10 cellular contexts compared by ENCODE assay signal in genomic region chr17:45784293-45784582, GRCh38. TPM values are rescaled to one million over a fixed set of nuclear protein-coding genes. Genes with fewer than 3 reads are reported as not detected.
DNase-seq lines count a peak whose midpoint lies in the region; ATAC-seq, FAIRE-seq and TF ChIP-seq lines count a peak whose summit lies in the region.
"Had no signal": no experiment of that assay in that cellular context is flagged by ENCODE, and none has a peak within 500 bp of the region (broad histone marks: within the 10 kb centered on the region; RNA-seq: fewer than 3 reads in every experiment).

TSS of gene CRHR1 (plus strand) at chr17:45784320. CDS start at chr17:45784545, 225 bp downstream.

- intact Hi-C loops in CD4-positive, alpha-beta T cell (cut with DNase I, micrococcal nuclease) = no loop called here

- no peak within 1 kb of the TSS for H3K27ac ChIP-seq in CD4-positive, alpha-beta T cell (ENCODE audit: low read depth, low read length)
- no peak within 1 kb of the TSS for H3K27ac ChIP-seq in SK-N-SH (ENCODE audit: low read depth in 2 of 2, low read length in 1 of 2)
- H3K27ac ChIP-seq in trophoblast cell (ENCODE audit: low read depth, low read length) = no peak within 1 kb of the TSS

- no peak within 1 kb of the TSS for H3K23ac ChIP-seq in trophoblast cell (ENCODE audit: low read length)

- no peaks in the 10 kb centered on the region for H3K9me2 ChIP-seq in SK-N-SH

- H3K79me1 ChIP-seq in trophoblast cell (ENCODE audit: low read length) = no peaks in the 10 kb centered on the region

- H3K9me3 ChIP-seq in CD4-positive, alpha-beta T cell (ENCODE audit: control insufficient read depth, low read length) = no peaks in the 10 kb centered on the region
- H3K9me3 ChIP-seq in SK-N-SH (no peaks in the 10 kb centered on the region), trophoblast cell (ENCODE audit: insufficient read depth, low read depth, low read length) (no peaks in the 10 kb centered on the region)

- peaks cover 10% of the 10 kb centered on the region for H3F3A ChIP-seq in SK-N-SH (replicated peaks; ENCODE audit: insufficient read depth)

- DNase-seq in CD4-positive, alpha-beta T cell = no peak
- DNase-seq in SK-N-SH (no peak), fibroblast of pulmonary artery (ENCODE audit: low read depth) (no peak), trophoblast cell (peak; percentile 43 to 51), SIG-M5 (lab: John Stamatoyannopoulos, UW) (no peak), NCI-H524 (lab: John Stamatoyannopoulos, UW) (no peak), anterior cingulate cortex (lab: John Stamatoyannopoulos, UW) (no peak), GM12891 (ENCODE audit: insufficient read length, low spot score) (no peak)

- CTCF ChIA-PET in CD4-positive, alpha-beta T cell (lab: Charles Lee) = no interaction called here
- CTCF ChIA-PET in SK-N-SH (lab: Yijun Ruan, JAX) = interaction anchor here (0.9 to 11.0 kb wide), 19 partner anchors 8 to 144 kb away, joined by 3 to 164 read pairs (median 7); partner anchors contain the start of gene MAPT

- no peak within 1 kb of the TSS for H2BK5ac ChIP-seq in trophoblast cell (ENCODE audit: low read depth, low read length, poor library complexity)

- H4K8ac ChIP-seq in trophoblast cell (ENCODE audit: low read depth, low read length) = no peak within 1 kb of the TSS

- peaks cover 6% of the 10 kb centered on the region; the same call in 1 of the 2 replicates for H4K20me1 ChIP-seq in SK-N-SH (ENCODE audit: insufficient read depth)

- H3K79me2 ChIP-seq in SK-N-SH (ENCODE audit: insufficient read depth) (no peaks in the 10 kb centered on the region), trophoblast cell (ENCODE audit: control insufficient read depth, insufficient read depth, low read length, poor library complexity) (no peaks in the 10 kb centered on the region)

- no peak within 1 kb of the TSS for H3K14ac ChIP-seq in trophoblast cell (ENCODE audit: low read length)

- no peak for FAIRE-seq in GM12891 (lab: Jason Lieb, UNC)

- ATAC-seq in CD4-positive, alpha-beta T cell (ENCODE audit: poor library complexity) = peak; percentile 31

- no peak within 1 kb of the TSS for H2BK120ac ChIP-seq in trophoblast cell (ENCODE audit: insufficient read depth, low read length, poor library complexity)

- TF ChIP-seq RAD21 in SK-N-SH (IDR thresholded peaks at IDR 0.05; ENCODE audit: low read length) = no peak

- H2BK12ac ChIP-seq in trophoblast cell (ENCODE audit: low read length) = no peak within 1 kb of the TSS

- H4K91ac ChIP-seq in trophoblast cell (ENCODE audit: low read depth, low read length) = no peak within 1 kb of the TSS

- TF ChIP-seq POLR2A in GM12891 (IDR thresholded peaks at IDR 0.05; ENCODE audit: low read depth, low read length) = no peak

- no peak within 1 kb of the TSS for H3K4ac ChIP-seq in trophoblast cell (ENCODE audit: low read depth, low read length)

- H3K9ac ChIP-seq in SK-N-SH (no peak within 1 kb of the TSS; the same call in 1 of the 2 replicates), trophoblast cell (ENCODE audit: low read length) (no peak within 1 kb of the TSS)

- H3K27me3 Mint-ChIP-seq in CD4-positive, alpha-beta T cell = peaks cover 77% of the 10 kb centered on the region

- peak within 1 kb of the TSS; percentile 95 for H3K4me2 ChIP-seq in SK-N-SH
- H3K4me2 ChIP-seq in trophoblast cell (ENCODE audit: low read length) = peak within 1 kb of the TSS; percentile 81

- peak within 1 kb of the TSS; percentile 82; the same call in 1 of the 2 replicates for H2AFZ ChIP-seq in SK-N-SH (ENCODE audit: low read depth)
- peak within 1 kb of the TSS; percentile 57 for H2AFZ ChIP-seq in trophoblast cell (ENCODE audit: insufficient read depth, low read length, poor library complexity)

- no peak within 1 kb of the TSS for H2AK5ac ChIP-seq in trophoblast cell (ENCODE audit: low read length)

- no peaks in the 10 kb centered on the region for H3K36me3 Mint-ChIP-seq in CD4-positive, alpha-beta T cell (ENCODE audit: low read depth)

- POLR2A ChIA-PET in CD4-positive, alpha-beta T cell (lab: Charles Lee) = no interaction called here
- POLR2A ChIA-PET in SK-N-SH (lab: Yijun Ruan, JAX) = interaction anchor here (0.6 kb wide), 1 partner anchor 39 kb away, joined by 3 read pairs; no protein-coding TSS in a partner anchor

- no peaks in the 10 kb centered on the region for H3K36me3 ChIP-seq in SK-N-SH (replicated peaks in 1 of 2; ENCODE audit: control insufficient read depth in 1 of 2, insufficient read depth in 2 of 2, low read length in 1 of 2)
- H3K36me3 ChIP-seq in trophoblast cell (ENCODE audit: control insufficient read depth in 1 of 2, insufficient read depth in 2 of 2, low read length in 2 of 2) = no peaks in the 10 kb centered on the region

- no peaks in the 10 kb centered on the region for H3K9me3 Mint-ChIP-seq in CD4-positive, alpha-beta T cell

- peaks cover 75% of the 10 kb centered on the region for H3K27me3 ChIP-seq in CD4-positive, alpha-beta T cell (ENCODE audit: control insufficient read depth, insufficient read depth, low read length)
- peaks cover 53% of the 10 kb centered on the region for H3K27me3 ChIP-seq in SK-N-SH (ENCODE audit: insufficient read depth)
- peaks cover 31% of the 10 kb centered on the region for H3K27me3 ChIP-seq in trophoblast cell (ENCODE audit: insufficient read depth, low read length)

- H3K4me3 ChIP-seq in SK-N-SH (ENCODE audit: low read depth in 2 of 2, low read length in 1 of 2) (peak within 1 kb of the TSS; percentile 43 to 65), fibroblast of pulmonary artery (replicated peaks; ENCODE audit: low read depth, low read length) (peak within 1 kb of the TSS; percentile 14), trophoblast cell (ENCODE audit: low read depth, low read length) (peak within 1 kb of the TSS; percentile 56)

- no peak within 1 kb of the TSS for H4K12ac ChIP-seq in trophoblast cell (ENCODE audit: low read depth, low read length)

- H3K18ac ChIP-seq in trophoblast cell (ENCODE audit: low read length) = no peak within 1 kb of the TSS

- H3K27ac Mint-ChIP-seq in CD4-positive, alpha-beta T cell = no peak within 1 kb of the TSS

- H3K4me1 Mint-ChIP-seq in CD4-positive, alpha-beta T cell (ENCODE audit: low read depth) = peaks cover 9% of the 10 kb centered on the region

- TF ChIP-seq EP300 in SK-N-SH (IDR thresholded peaks at IDR 0.05; ENCODE audit: borderline replicate concordance in 1 of 2, low read depth in 1 of 2, low read length in 1 of 2) = no peak

- H3K4me1 ChIP-seq in SK-N-SH (ENCODE audit: control insufficient read depth in 1 of 2, insufficient read depth in 2 of 2, low read depth in 1 of 2, low read length in 1 of 2) = peaks cover 4 to 24% of the 10 kb centered on the region in 2 experiments; a peak in 1 of 4 replicates
- H3K4me1 ChIP-seq in trophoblast cell (ENCODE audit: control insufficient read depth in 1 of 2, insufficient read depth in 2 of 2, low read length in 2 of 2) = peaks cover 10 to 19% of the 10 kb centered on the region in 2 experiments

- WGBS in SK-N-SH (ENCODE audit: low lambda C conversion rate) = 2% methylated on average over 18 of the region's 41 CpGs
- no CpG with 5 or more reads among the region's 41 CpGs for WGBS in trophoblast cell (ENCODE audit: extremely low coverage, insufficient coverage, insufficient read length)

- TF ChIP-seq CTCF in CD4-positive, alpha-beta T cell (IDR thresholded peaks at IDR 0.05) = no peak
- no peak for TF ChIP-seq CTCF in SK-N-SH (IDR thresholded peaks at IDR 0.05)
- TF ChIP-seq CTCF in fibroblast of pulmonary artery (IDR thresholded peaks at IDR 0.05; ENCODE audit: low read length, missing control alignments) = no peak

- peak within 1 kb of the TSS; percentile 85 for H3K4me3 Mint-ChIP-seq in CD4-positive, alpha-beta T cell

TF ChIP-seq in SK-N-SH, 30 proteins besides CTCF, POLR2A, EP300 and RAD21 (continues in another document):
- TF ChIP-seq POLR2AphosphoS5 (IDR thresholded peaks at IDR 0.05; ENCODE audit: low read depth, low read length) (no peak), IRF3 (IDR thresholded peaks at IDR 0.05; ENCODE audit: low read depth, low read length) (no peak), ELF1 (IDR thresholded peaks at IDR 0.05) (no peak), MEF2A (IDR thresholded peaks at IDR 0.05; ENCODE audit: borderline replicate concordance, low read depth) (no peak), GATA2 (CRISPR knock-in tag; IDR thresholded peaks at IDR 0.05) (no peak), SMC3 (IDR thresholded peaks at IDR 0.05; ENCODE audit: low read depth, low read length) (no peak), CHD2 (IDR thresholded peaks at IDR 0.05; ENCODE audit: low read length, partially characterized antibody) (no peak), FOXM1 (IDR thresholded peaks at IDR 0.05; ENCODE audit: low read depth) (no peak)

TF ChIP-seq in GM12891, 5 proteins besides CTCF, POLR2A, EP300 and RAD21:
- TF ChIP-seq SPI1 (IDR thresholded peaks at IDR 0.05; ENCODE audit: low read depth, low read length) (no peak), TAF1 (IDR thresholded peaks at IDR 0.05; ENCODE audit: low read depth, low read length) (no peak), POU2F2 (IDR thresholded peaks at IDR 0.05; ENCODE audit: low read depth, low read length) (no peak), POLR2AphosphoS5 (IDR thresholded peaks at IDR 0.05; ENCODE audit: low read depth, low read length) (no peak), PAX5 (IDR thresholded peaks at IDR 0.05; ENCODE audit: insufficient read depth, low read length, severe bottlenecking) (no peak)

RNA-seq across cellular contexts. Expression of gene CRHR1, which starts in this region (rescaled TPM):
- not detected for total RNA-seq in CD4-positive, alpha-beta T cell
- polyA plus RNA-seq in SK-N-SH (2012; rRNA removed) = 0.13 and 0.31 TPM in 2 replicates
- polyA plus RNA-seq in SK-N-SH (2012; cell fraction: cytosol; rRNA removed) = 0.06 and 0.22 TPM in 2 replicates
- 1.4 and 1.5 TPM in 2 replicates for polyA plus RNA-seq in SK-N-SH (2012; cell fraction: nucleus; rRNA removed)
- polyA plus RNA-seq in trophoblast cell (2013) = 0.04 and 0.14 TPM in 2 replicates
- not detected for polyA plus RNA-seq in GM12891 (2012; ENCODE audit: low read depth, missing spikeins)
- total RNA-seq: HT1080, myocyte had no signal

Comparison
In these comparisons a context has a peak if more than half of its experiments do, and no peak if none do; other contexts are left out.
1. Peak in ATAC-seq in CD4-positive, alpha-beta T cell; RNA of the gene not detected or under 1 TPM.
2. DNase-seq: peak in trophoblast cell (2 of 2); none in CD4-positive, alpha-beta T cell (0 of 10), SK-N-SH (single experiment), fibroblast of pulmonary artery (single experiment), SIG-M5 (single experiment), NCI-H524 (0 of 2), anterior cingulate cortex (0 of 58) and GM12891 (single experiment).
3. Peak in every context shown above with its lines, with median percentiles within 50 percentile points of each other: H3K4me3 ChIP-seq.